Comparison of ENCODE assay signal across 22 cellular contexts in genomic region chr9:95237336-95237735, GRCh38.
"Had no signal": no experiment of that assay in that cellular context is flagged by ENCODE, and none has a peak within 500 bp of the region (broad histone marks: within the 10 kb centered on the region; RNA-seq: fewer than 3 reads in every experiment).

No MANE protein-coding gene starts in this region.

- H3K27ac Mint-ChIP-seq: immature natural killer cell, memory B cell, mesothelial cell of epicardium had no signal

- H3K9me3 Mint-ChIP-seq: immature natural killer cell, memory B cell, mesothelial cell of epicardium, naive B cell had no signal

- DNase-seq: hippocampal formation; hypothalamus; immature natural killer cell; islet precursor cell; kidney; kidney glomerular epithelial cell; left cardiac atrium; left colon; left lung; left ventricle myocardium inferior; left ventricle myocardium superior; lower lobe of right lung; mammary epithelial cell; mesenchymal stem cell; mesendoderm; midbrain; mucosa of descending colon; naive B cell; naive thymus-derived CD4-positive, alpha-beta T cell had no signal

- ATAC-seq: left cardiac atrium; left colon; left lobe of liver; left lung; left ventricle myocardium superior; lower lobe of right lung; mucosa of descending colon; naive thymus-derived CD4-positive, alpha-beta T cell had no signal

- H3K27me3 Mint-ChIP-seq: memory B cell; naive B cell; naive thymus-derived CD4-positive, alpha-beta T cell had no signal

- H3K4me1 Mint-ChIP-seq: immature natural killer cell; memory B cell; naive B cell; naive thymus-derived CD4-positive, alpha-beta T cell had no signal

- H3K4me3 Mint-ChIP-seq: immature natural killer cell; memory B cell; mesothelial cell of epicardium; naive B cell; naive thymus-derived CD4-positive, alpha-beta T cell had no signal
